ENCODE assay signal across 10 cellular contexts in the genomic region with DNA sequence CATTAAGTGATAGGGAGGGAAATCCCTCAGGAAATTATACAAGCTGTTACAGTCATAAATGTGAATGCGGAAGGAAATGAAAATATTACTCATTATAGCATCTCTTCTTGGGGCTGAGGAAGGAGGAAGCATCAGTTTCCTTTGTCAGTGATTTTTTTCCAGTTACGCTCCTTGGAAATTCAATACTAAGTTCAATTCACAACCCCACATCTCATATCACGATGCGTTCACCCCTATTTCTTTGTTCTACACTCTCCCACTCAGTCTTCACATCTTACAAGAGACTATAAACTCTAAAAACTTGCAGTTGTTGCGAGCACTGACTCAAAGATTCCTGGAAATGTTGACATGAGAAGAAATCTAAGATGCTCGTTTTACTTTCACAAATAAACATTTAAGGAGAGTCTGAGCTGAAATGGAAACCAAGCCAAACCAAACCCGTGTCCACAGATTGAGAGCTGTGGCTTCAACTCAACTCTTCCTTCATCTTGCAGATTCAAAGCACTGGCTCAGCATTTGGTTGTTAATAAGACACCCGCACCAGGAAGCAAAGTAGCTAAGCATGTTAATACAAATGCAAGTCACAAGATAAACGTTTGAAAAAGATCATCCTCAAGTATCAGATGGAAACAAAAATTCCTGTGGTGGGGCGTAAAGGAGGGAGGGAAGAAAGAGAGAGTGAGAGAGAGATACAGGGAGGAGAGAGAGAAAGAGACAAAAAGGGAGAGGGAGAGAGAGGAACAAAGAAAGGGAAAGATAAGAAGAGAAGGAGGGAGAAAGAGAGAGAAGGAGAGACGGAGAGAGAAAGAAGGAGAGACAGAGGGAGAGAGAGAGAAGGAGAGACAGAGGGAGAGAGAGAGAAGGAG.
DNase-seq lines count a peak whose midpoint lies in the region; ATAC-seq and TF ChIP-seq lines count a peak whose summit lies in the region.
"Had no signal": no experiment of that assay in that cellular context is flagged by ENCODE, and none has a peak within 500 bp of the region (broad histone marks: within the 10 kb centered on the region; RNA-seq: fewer than 3 reads in every experiment).

No MANE protein-coding gene starts in this region.

- DNase-seq in CD8-positive, alpha-beta memory T cell: no peak
- DNase-seq in Peyer's patch (no peak), endodermal cell (no peak), osteocyte (ENCODE audit: extremely low spot score, unreplicated experiment) (no peak), GOT3 (lab: John Stamatoyannopoulos, UW) (no peak), DMS 273 (lab: John Stamatoyannopoulos, UW; ENCODE audit: unreplicated experiment) (no peak)
- no peak for DNase-seq in CD8-positive, alpha-beta T cell
- DNase-seq in activated CD4-positive, CD25-positive, alpha-beta regulatory T cell (lab: John Stamatoyannopoulos, UW): no peak
- DNase-seq: NCI-H1092, right lobe of liver had no signal

- no peak overlapping the region for H3K4me3 Mint-ChIP-seq in CD8-positive, alpha-beta memory T cell
- H3K4me3 Mint-ChIP-seq in endodermal cell (no peak overlapping the region), osteocyte (ENCODE audit: unreplicated experiment) (peak overlapping the region; percentile 55)
- H3K4me3 Mint-ChIP-seq in CD8-positive, alpha-beta T cell: no peak overlapping the region

- H3K27ac Mint-ChIP-seq in CD8-positive, alpha-beta memory T cell: peak overlapping the region in 6 of 8 donors; percentile 3 to 75 (median 30)
- no peak overlapping the region for H3K27ac Mint-ChIP-seq in endodermal cell
- peak overlapping the region; percentile 94 for H3K27ac Mint-ChIP-seq in osteocyte (ENCODE audit: unreplicated experiment)
- no peak overlapping the region for H3K27ac Mint-ChIP-seq in CD8-positive, alpha-beta T cell

- intact Hi-C loops in CD8-positive, alpha-beta T cell (cut with DNase I, micrococcal nuclease): no loop called here

- no peaks in the 10 kb centered on the region for H3K36me3 ChIP-seq in CD8-positive, alpha-beta memory T cell (ENCODE audit: insufficient read depth, low read length)
- H3K36me3 ChIP-seq in Peyer's patch: no peaks in the 10 kb centered on the region
- no peaks in the 10 kb centered on the region for H3K36me3 ChIP-seq in endodermal cell (ENCODE audit: control insufficient read depth, insufficient read depth, low read length)
- H3K36me3 ChIP-seq in CD8-positive, alpha-beta T cell (ENCODE audit: insufficient read depth, low read length): no peaks in the 10 kb centered on the region
- H3K36me3 ChIP-seq: right lobe of liver had no signal

- no peak overlapping the region for H3K9ac ChIP-seq in endodermal cell (ENCODE audit: extremely low read depth, low read length, poor library complexity, severe bottlenecking)

- POLR2A ChIA-PET in CD8-positive, alpha-beta memory T cell (lab: Charles Lee): no interaction called here
- POLR2A ChIA-PET in CD8-positive, alpha-beta T cell (lab: Charles Lee): interaction anchor here (0.7 kb wide), 1 partner anchor 96 kb away, joined by 4 read pairs; no protein-coding TSS in a partner anchor

- 75 to 78% methylated on average over 6 to 11 of the region's 11 CpGs for WGBS in endodermal cell (ENCODE audit: insufficient coverage in 1 of 2, insufficient read length in 1 of 2), 2 experiments

- H3K4me3 ChIP-seq in CD8-positive, alpha-beta memory T cell (ENCODE audit: low read length): no peak overlapping the region
- no peak overlapping the region for H3K4me3 ChIP-seq in Peyer's patch
- H3K4me3 ChIP-seq in endodermal cell (ENCODE audit: low read length): no peak overlapping the region
- no peak overlapping the region for H3K4me3 ChIP-seq in CD8-positive, alpha-beta T cell (ENCODE audit: low read depth, low read length)
- H3K4me3 ChIP-seq: right lobe of liver had no signal

- no peaks in the 10 kb centered on the region for H3K9me3 Mint-ChIP-seq in CD8-positive, alpha-beta memory T cell
- H3K9me3 Mint-ChIP-seq in endodermal cell: peaks cover 4% of the 10 kb centered on the region
- no peaks in the 10 kb centered on the region for H3K9me3 Mint-ChIP-seq in osteocyte (ENCODE audit: unreplicated experiment)
- H3K9me3 Mint-ChIP-seq in CD8-positive, alpha-beta T cell: no peaks in the 10 kb centered on the region

- TF ChIP-seq CTCF in Peyer's patch (IDR thresholded peaks at IDR 0.05): no peak
- TF ChIP-seq CTCF in endodermal cell (conservative IDR thresholded peaks at IDR 0.05): no peak
- TF ChIP-seq CTCF in osteocyte (IDR thresholded peaks at IDR 0.05): no peak
- TF ChIP-seq CTCF in CD8-positive, alpha-beta T cell (IDR thresholded peaks at IDR 0.05): no peak

- H3K27me3 ChIP-seq in CD8-positive, alpha-beta memory T cell (ENCODE audit: insufficient read depth, low read length, poor library complexity, severe bottlenecking): no peaks in the 10 kb centered on the region
- H3K27me3 ChIP-seq in Peyer's patch (no peaks in the 10 kb centered on the region), endodermal cell (ENCODE audit: control insufficient read depth, insufficient read depth, low read length, poor library complexity, severe bottlenecking) (no peaks in the 10 kb centered on the region)
- H3K27me3 ChIP-seq in CD8-positive, alpha-beta T cell (ENCODE audit: insufficient read depth, low read length): no peaks in the 10 kb centered on the region
- H3K27me3 ChIP-seq: right lobe of liver had no signal

- peaks cover 8% of the 10 kb centered on the region for H3K4me1 ChIP-seq in CD8-positive, alpha-beta memory T cell (ENCODE audit: insufficient read depth, low read length)
- no peaks in the 10 kb centered on the region for H3K4me1 ChIP-seq in Peyer's patch
- no peaks in the 10 kb centered on the region for H3K4me1 ChIP-seq in endodermal cell (ENCODE audit: control insufficient read depth, insufficient read depth, low read length)
- no peaks in the 10 kb centered on the region for H3K4me1 ChIP-seq in CD8-positive, alpha-beta T cell (ENCODE audit: insufficient read depth, low read length)
- H3K4me1 ChIP-seq: right lobe of liver had no signal

- CTCF ChIA-PET in CD8-positive, alpha-beta memory T cell (lab: Charles Lee): no interaction called here
- CTCF ChIA-PET in CD8-positive, alpha-beta T cell (lab: Charles Lee): no interaction called here

- TF ChIP-seq POLR2A in Peyer's patch (IDR thresholded peaks at IDR 0.05): no peak

- H3K36me3 Mint-ChIP-seq in CD8-positive, alpha-beta memory T cell: peaks cover 2 to 7% (median 7%) of the 10 kb centered on the region in 3 donors
- H3K36me3 Mint-ChIP-seq in endodermal cell (ENCODE audit: low read depth) (no peaks in the 10 kb centered on the region), osteocyte (ENCODE audit: unreplicated experiment) (no peaks in the 10 kb centered on the region)
- peaks cover 7% of the 10 kb centered on the region for H3K36me3 Mint-ChIP-seq in CD8-positive, alpha-beta T cell

- peaks cover 6 to 18% (median 15%) of the 10 kb centered on the region in 3 donors for H3K4me1 Mint-ChIP-seq in CD8-positive, alpha-beta memory T cell
- H3K4me1 Mint-ChIP-seq in endodermal cell (peaks cover 6% of the 10 kb centered on the region), osteocyte (ENCODE audit: unreplicated experiment) (peaks cover 42% of the 10 kb centered on the region)
- no peaks in the 10 kb centered on the region for H3K4me1 Mint-ChIP-seq in CD8-positive, alpha-beta T cell (ENCODE audit: low read depth)

- no peak for ATAC-seq in CD8-positive, alpha-beta T cell

- peaks cover 0 to 1% of the 10 kb centered on the region in 2 donors for H3K27me3 Mint-ChIP-seq in CD8-positive, alpha-beta memory T cell
- H3K27me3 Mint-ChIP-seq in endodermal cell (ENCODE audit: insufficient read depth) (no peaks in the 10 kb centered on the region), osteocyte (ENCODE audit: unreplicated experiment) (no peaks in the 10 kb centered on the region)
- H3K27me3 Mint-ChIP-seq in CD8-positive, alpha-beta T cell (ENCODE audit: low read depth): no peaks in the 10 kb centered on the region

- H3K9me3 ChIP-seq in CD8-positive, alpha-beta memory T cell (ENCODE audit: low read length): no peaks in the 10 kb centered on the region
- H3K9me3 ChIP-seq in Peyer's patch (no peaks in the 10 kb centered on the region), endodermal cell (ENCODE audit: control insufficient read depth, low read length) (no peaks in the 10 kb centered on the region)
- H3K9me3 ChIP-seq in CD8-positive, alpha-beta T cell (ENCODE audit: low read length): no peaks in the 10 kb centered on the region
- H3K9me3 ChIP-seq: right lobe of liver had no signal

- H3K27ac ChIP-seq in CD8-positive, alpha-beta memory T cell (ENCODE audit: low read depth, low read length): no peak overlapping the region
- peak overlapping the region; percentile 22 to 73 (median 32) for H3K27ac ChIP-seq in Peyer's patch
- H3K27ac ChIP-seq in endodermal cell (ENCODE audit: low read depth, low read length): peak overlapping the region; percentile 80
- no peak overlapping the region for H3K27ac ChIP-seq in CD8-positive, alpha-beta T cell (ENCODE audit: low read depth, low read length)
- H3K27ac ChIP-seq: right lobe of liver had no signal

Comparison
In these comparisons a context has a peak if more than half of its experiments do, and no peak if none do; other contexts are left out.
1. H3K27ac ChIP-seq: peak in Peyer's patch (4 of 4) and endodermal cell (single experiment); none in CD8-positive, alpha-beta memory T cell (single experiment) and CD8-positive, alpha-beta T cell (single experiment).
2. H3K27ac Mint-ChIP-seq: peak in CD8-positive, alpha-beta memory T cell (6 of 8) and osteocyte (single experiment); none in endodermal cell (single experiment) and CD8-positive, alpha-beta T cell (single experiment).